1 cellular context compared by ENCODE assay signal in genomic region chr17:45430738-45431530, GRCh38.
TF ChIP-seq lines count a peak whose summit lies in the region.

No MANE protein-coding gene starts in this region.

TF ChIP-seq in endothelial cell of umbilical vein, 7 proteins besides CTCF, POLR2A, EP300 and RAD21 (continued from another document):
- TF ChIP-seq GATA2 (IDR thresholded peaks at IDR 0.05; ENCODE audit: insufficient read depth, insufficient read length, low read depth, low read length) (no peak), EZH2 (IDR thresholded peaks at IDR 0.05; ENCODE audit: borderline replicate concordance, low read depth, low read length, severe bottlenecking) (no peak)
